In genomic region chr2:215678094-215678493, GRCh38 we compare ENCODE assay signal across 2 cellular contexts.
TF ChIP-seq lines count a peak whose summit lies in the region.

No MANE protein-coding gene starts in this region.

TF ChIP-seq in SK-N-SH, 30 proteins besides CTCF, POLR2A, EP300 and RAD21 (continued from another document):
- TF ChIP-seq SMC3 (IDR thresholded peaks at IDR 0.05; ENCODE audit: low read depth, low read length): no peak
- TF ChIP-seq NRF1 (IDR thresholded peaks at IDR 0.05; ENCODE audit: low read depth, low read length): no peak
- no peak for TF ChIP-seq POLR2AphosphoS5 (IDR thresholded peaks at IDR 0.05; ENCODE audit: low read depth, low read length)
- TF ChIP-seq RXRA (IDR thresholded peaks at IDR 0.05; ENCODE audit: borderline replicate concordance, low read depth): no peak
- TF ChIP-seq FOXM1 (IDR thresholded peaks at IDR 0.05; ENCODE audit: low read depth): no peak
- no peak for TF ChIP-seq YY1 (IDR thresholded peaks at IDR 0.05; ENCODE audit: low read depth)
- TF ChIP-seq FOSL2 (IDR thresholded peaks at IDR 0.05; ENCODE audit: borderline replicate concordance, low read depth): no peak
- no peak for TF ChIP-seq CHD2 (IDR thresholded peaks at IDR 0.05; ENCODE audit: low read length, partially characterized antibody)
- no peak for TF ChIP-seq USF2 (IDR thresholded peaks at IDR 0.05; ENCODE audit: borderline replicate concordance, low read depth, low read length)
- no peak for TF ChIP-seq RFX5 (IDR thresholded peaks at IDR 0.05; ENCODE audit: low read length)

TF ChIP-seq in SK-N-SH treated with all-trans-retinoic acid at 6 μM for 48 hours, 23 proteins besides CTCF, POLR2A, EP300 and RAD21 (continued from another document):
- TF ChIP-seq CREB5 (CRISPR knock-in tag; IDR thresholded peaks at IDR 0.05; ENCODE audit: low read depth) (no peak), ZNF565 (CRISPR knock-in tag; conservative IDR thresholded peaks at IDR 0.05; ENCODE audit: low read depth) (no peak), CSDC2 (CRISPR knock-in tag; IDR thresholded peaks at IDR 0.05) (no peak), OSR1 (CRISPR knock-in tag; IDR thresholded peaks at IDR 0.05) (no peak)
TF ChIP-seq in SK-N-SH treated with all-trans-retinoic acid at 6 μM for 48 hours: peak in this region for 0.
